Comparison of ENCODE assay signal across 12 cellular contexts in the genomic region with DNA sequence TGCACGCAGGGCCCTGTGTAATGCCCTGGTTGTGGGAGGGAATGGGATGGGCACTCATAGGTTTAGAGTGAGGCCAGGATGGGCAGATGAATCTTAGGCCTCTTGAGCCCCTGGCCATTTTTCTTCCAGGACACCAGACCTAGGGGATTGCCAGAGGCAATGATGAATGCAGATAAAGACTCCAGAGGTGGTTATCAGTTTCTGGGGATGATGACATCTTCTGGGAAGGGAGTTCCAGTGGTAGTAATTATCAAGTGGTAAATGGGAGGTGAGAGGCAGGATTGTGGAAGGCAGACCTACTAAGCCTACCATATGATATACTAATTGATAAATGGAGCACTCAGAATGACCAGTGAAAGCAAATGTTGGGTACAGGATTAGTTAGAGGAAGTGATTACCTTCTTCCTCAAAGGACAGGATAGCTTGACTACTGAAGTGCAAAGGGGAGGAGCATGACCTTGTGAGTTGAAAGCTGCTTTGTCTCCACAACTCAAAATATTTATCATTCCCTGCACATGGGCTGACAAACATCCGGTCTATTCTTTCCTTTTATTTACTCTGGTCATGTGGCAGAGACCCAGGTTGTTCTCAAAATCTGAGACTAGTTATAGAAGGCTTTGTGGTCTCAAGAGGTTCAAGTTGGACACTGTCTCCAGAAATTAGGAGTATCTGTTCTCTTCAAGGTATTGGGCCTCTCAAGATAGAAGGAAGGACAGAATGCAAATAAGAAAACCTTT. TPM values are rescaled to one million over a fixed set of nuclear protein-coding genes. Genes with fewer than 3 reads are reported as not detected.
DNase-seq lines count a peak whose midpoint lies in the region; ATAC-seq, FAIRE-seq and TF ChIP-seq lines count a peak whose summit lies in the region.
"Had no signal": no experiment of that assay in that cellular context is flagged by ENCODE, and none has a peak within 500 bp of the region (broad histone marks: within the 10 kb centered on the region; RNA-seq: fewer than 3 reads in every experiment).

No MANE protein-coding gene starts in this region.

- intact Hi-C loops in left colon (cut with DNase I, micrococcal nuclease) (no loop called here), dorsolateral prefrontal cortex (cut with DNase I) (no loop called here)

- ATAC-seq in HG02610 (IDR thresholded peaks at IDR 0.05; ENCODE audit: unreplicated experiment) (peak; percentile 19), RWPE2 (ENCODE audit: low read depth) (no peak), left colon (peak; percentile 64), GM21737 (IDR thresholded peaks at IDR 0.05; ENCODE audit: unreplicated experiment) (no peak), HG03521 (IDR thresholded peaks at IDR 0.05; ENCODE audit: unreplicated experiment) (no peak)

- DNase-seq in DMS53 treated with DMSO at 0.1 percent for 48 hours (lab: John Stamatoyannopoulos, UW; ENCODE audit: unreplicated experiment) (peak; percentile 91), RWPE2 (ENCODE audit: low spot score) (no peak), left colon (no peak), D721Med (ENCODE audit: insufficient read length, low spot score) (no peak), dorsolateral prefrontal cortex (no peak)
- DNase-seq: anterior cingulate cortex; lower lobe of right lung; NCI-H446 treated with DMSO at 0.1 percent for 48 hours; stimulated activated naive CD4-positive, alpha-beta T cell treated with Interleukin-2 at 50 U/mL for 16 hours had no signal

- no peaks in the 10 kb centered on the region for H3K27me3 ChIP-seq in RWPE2 (ENCODE audit: insufficient read depth, poor library complexity, severe bottlenecking)
- H3K27me3 ChIP-seq in dorsolateral prefrontal cortex = no peaks in the 10 kb centered on the region

- TF ChIP-seq CTCF in RWPE2 (IDR thresholded peaks at IDR 0.05; ENCODE audit: poor library complexity, severe bottlenecking) (no peak), D721Med (IDR thresholded peaks at IDR 0.05; ENCODE audit: insufficient read depth, missing control alignments) (no peak), dorsolateral prefrontal cortex (IDR thresholded peaks at IDR 0.05 in 54 of 56, conservative IDR thresholded peaks at IDR 0.05 in 2 of 56; ENCODE audit: low read depth in 1 of 56, partially characterized antibody in 56 of 56) (no peak)

- FAIRE-seq in D721Med (lab: Jason Lieb, UNC) = no peak

- no peaks in the 10 kb centered on the region for H3K36me3 ChIP-seq in RWPE2 (ENCODE audit: low read depth)
- H3K36me3 ChIP-seq: lower lobe of right lung had no signal

- H3K9me3 ChIP-seq in RWPE2 (ENCODE audit: severe bottlenecking) = no peaks in the 10 kb centered on the region
- H3K9me3 ChIP-seq: lower lobe of right lung had no signal

- H3K4me3 ChIP-seq in RWPE2 (ENCODE audit: severe bottlenecking) (no peak overlapping the region), dorsolateral prefrontal cortex (no peak overlapping the region)
- H3K4me3 ChIP-seq: lower lobe of right lung had no signal

- H3K27ac ChIP-seq in RWPE2 (ENCODE audit: poor library complexity, severe bottlenecking) (peak overlapping the region; percentile 73), dorsolateral prefrontal cortex (peak overlapping the region in 7 of 59 donors; percentile 2 to 53 (median 27))
- H3K27ac ChIP-seq: lower lobe of right lung had no signal

- peaks cover 82% of the 10 kb centered on the region for H3K4me1 ChIP-seq in RWPE2 (ENCODE audit: insufficient read depth, poor library complexity, severe bottlenecking)

RNA-seq across cellular contexts. Expression of a gene that starts 10.2 kb away (rescaled TPM):
- total RNA-seq in left colon (10 to 100 TPM; 68.8 to 75.5 TPM), dorsolateral prefrontal cortex (10 to 100 TPM; 35.9 to 84.3 (median 57.8) TPM)

RNA-seq across cellular contexts. Expression of a gene that starts 37.3 kb away (rescaled TPM):
- total RNA-seq in left colon (10 to 100 TPM; 23.7 to 25.3 TPM), dorsolateral prefrontal cortex (10 to 100 TPM; 14.3 to 35.5 (median 23.9) TPM)

Comparison
In these comparisons a context has a peak if more than half of its experiments do, and no peak if none do; other contexts are left out.
1. ATAC-seq: peak in HG02610 (single experiment) and left colon (single experiment); none in RWPE2 (single experiment), GM21737 (single experiment) and HG03521 (single experiment).